In the genomic region with DNA sequence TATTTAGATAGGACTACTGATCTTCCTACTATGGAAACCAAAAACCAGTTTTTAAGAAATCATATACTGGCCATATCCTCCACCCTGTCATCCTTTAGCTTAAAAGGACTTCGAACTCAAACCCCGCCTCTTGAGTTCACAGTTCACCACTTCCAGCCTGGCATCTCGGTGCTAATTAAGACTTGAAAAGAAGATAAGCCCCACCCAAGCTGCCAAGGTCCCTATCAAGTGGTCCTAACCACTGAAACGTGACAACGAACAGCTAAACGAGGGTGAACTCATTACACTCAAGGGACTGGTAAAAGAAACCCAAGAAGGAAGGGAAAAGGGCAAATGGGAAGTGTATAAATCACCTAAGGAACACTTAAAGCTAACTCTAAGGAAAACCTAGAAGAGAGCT, we compare ENCODE assay signal across 1 cellular context.
TF ChIP-seq lines count a peak whose summit lies in the region.

No MANE protein-coding gene starts in this region.

TF ChIP-seq in GM23338, 12 proteins besides CTCF, POLR2A, EP300 and RAD21 (continued from another document):
- TF ChIP-seq, protein P1, sequence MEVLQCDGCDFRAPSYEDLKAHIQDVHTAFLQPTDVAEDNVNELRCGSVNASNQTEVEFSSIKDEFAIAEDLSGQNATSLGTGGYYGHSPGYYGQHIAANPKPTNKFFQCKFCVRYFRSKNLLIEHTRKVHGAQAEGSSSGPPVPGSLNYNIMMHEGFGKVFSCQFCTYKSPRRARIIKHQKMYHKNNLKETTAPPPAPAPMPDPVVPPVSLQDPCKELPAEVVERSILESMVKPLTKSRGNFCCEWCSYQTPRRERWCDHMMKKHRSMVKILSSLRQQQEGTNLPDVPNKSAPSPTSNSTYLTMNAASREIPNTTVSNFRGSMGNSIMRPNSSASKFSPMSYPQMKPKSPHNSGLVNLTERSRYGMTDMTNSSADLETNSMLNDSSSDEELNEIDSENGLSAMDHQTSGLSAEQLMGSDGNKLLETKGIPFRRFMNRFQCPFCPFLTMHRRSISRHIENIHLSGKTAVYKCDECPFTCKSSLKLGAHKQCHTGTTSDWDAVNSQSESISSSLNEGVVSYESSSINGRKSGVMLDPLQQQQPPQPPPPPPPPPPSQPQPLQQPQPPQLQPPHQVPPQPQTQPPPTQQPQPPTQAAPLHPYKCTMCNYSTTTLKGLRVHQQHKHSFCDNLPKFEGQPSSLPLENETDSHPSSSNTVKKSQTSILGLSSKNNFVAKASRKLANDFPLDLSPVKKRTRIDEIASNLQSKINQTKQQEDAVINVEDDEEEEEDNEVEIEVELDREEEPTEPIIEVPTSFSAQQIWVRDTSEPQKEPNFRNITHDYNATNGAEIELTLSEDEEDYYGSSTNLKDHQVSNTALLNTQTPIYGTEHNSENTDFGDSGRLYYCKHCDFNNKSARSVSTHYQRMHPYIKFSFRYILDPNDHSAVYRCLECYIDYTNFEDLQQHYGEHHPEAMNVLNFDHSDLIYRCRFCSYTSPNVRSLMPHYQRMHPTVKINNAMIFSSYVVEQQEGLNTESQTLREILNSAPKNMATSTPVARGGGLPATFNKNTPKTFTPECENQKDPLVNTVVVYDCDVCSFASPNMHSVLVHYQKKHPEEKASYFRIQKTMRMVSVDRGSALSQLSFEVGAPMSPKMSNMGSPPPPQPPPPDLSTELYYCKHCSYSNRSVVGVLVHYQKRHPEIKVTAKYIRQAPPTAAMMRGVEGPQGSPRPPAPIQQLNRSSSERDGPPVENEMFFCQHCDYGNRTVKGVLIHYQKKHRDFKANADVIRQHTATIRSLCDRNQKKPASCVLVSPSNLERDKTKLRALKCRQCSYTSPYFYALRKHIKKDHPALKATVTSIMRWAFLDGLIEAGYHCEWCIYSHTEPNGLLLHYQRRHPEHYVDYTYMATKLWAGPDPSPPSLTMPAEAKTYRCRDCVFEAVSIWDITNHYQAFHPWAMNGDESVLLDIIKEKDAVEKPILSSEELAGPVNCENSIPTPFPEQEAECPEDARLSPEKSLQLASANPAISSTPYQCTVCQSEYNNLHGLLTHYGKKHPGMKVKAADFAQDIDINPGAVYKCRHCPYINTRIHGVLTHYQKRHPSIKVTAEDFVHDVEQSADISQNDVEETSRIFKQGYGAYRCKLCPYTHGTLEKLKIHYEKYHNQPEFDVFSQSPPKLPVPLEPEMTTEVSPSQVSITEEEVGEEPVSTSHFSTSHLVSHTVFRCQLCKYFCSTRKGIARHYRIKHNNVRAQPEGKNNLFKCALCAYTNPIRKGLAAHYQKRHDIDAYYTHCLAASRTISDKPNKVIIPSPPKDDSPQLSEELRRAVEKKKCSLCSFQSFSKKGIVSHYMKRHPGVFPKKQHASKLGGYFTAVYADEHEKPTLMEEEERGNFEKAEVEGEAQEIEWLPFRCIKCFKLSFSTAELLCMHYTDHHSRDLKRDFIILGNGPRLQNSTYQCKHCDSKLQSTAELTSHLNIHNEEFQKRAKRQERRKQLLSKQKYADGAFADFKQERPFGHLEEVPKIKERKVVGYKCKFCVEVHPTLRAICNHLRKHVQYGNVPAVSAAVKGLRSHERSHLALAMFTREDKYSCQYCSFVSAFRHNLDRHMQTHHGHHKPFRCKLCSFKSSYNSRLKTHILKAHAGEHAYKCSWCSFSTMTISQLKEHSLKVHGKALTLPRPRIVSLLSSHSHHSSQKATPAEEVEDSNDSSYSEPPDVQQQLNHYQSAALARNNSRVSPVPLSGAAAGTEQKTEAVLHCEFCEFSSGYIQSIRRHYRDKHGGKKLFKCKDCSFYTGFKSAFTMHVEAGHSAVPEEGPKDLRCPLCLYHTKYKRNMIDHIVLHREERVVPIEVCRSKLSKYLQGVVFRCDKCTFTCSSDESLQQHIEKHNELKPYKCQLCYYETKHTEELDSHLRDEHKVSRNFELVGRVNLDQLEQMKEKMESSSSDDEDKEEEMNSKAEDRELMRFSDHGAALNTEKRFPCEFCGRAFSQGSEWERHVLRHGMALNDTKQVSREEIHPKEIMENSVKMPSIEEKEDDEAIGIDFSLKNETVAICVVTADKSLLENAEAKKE (CRISPR knock-in tag; IDR thresholded peaks at IDR 0.05) = no peak
- TF ChIP-seq ZNF114 (CRISPR knock-in tag; IDR thresholded peaks at IDR 0.05) = no peak
- TF ChIP-seq STAT1 (IDR thresholded peaks at IDR 0.05; ENCODE audit: unreplicated experiment) = no peak
- no peak for TF ChIP-seq ZNF331 (CRISPR knock-in tag; IDR thresholded peaks at IDR 0.05; ENCODE audit: low read depth)
- no peak for TF ChIP-seq EZH2phosphoT487 (IDR thresholded peaks at IDR 0.05; ENCODE audit: unreplicated experiment)
- TF ChIP-seq CREB1 (CRISPR knock-in tag; IDR thresholded peaks at IDR 0.05; ENCODE audit: low read depth) = no peak
- no peak for TF ChIP-seq JUNB (IDR thresholded peaks at IDR 0.05; ENCODE audit: unreplicated experiment)
- TF ChIP-seq, protein P2, sequence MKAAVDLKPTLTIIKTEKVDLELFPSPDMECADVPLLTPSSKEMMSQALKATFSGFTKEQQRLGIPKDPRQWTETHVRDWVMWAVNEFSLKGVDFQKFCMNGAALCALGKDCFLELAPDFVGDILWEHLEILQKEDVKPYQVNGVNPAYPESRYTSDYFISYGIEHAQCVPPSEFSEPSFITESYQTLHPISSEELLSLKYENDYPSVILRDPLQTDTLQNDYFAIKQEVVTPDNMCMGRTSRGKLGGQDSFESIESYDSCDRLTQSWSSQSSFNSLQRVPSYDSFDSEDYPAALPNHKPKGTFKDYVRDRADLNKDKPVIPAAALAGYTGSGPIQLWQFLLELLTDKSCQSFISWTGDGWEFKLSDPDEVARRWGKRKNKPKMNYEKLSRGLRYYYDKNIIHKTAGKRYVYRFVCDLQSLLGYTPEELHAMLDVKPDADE (IDR thresholded peaks at IDR 0.05) = no peak
- TF ChIP-seq POLR2AphosphoS5 (IDR thresholded peaks at IDR 0.05; ENCODE audit: low read depth) = no peak
